In genomic region chr13:114260818-114261217, GRCh38 we compare ENCODE assay signal across 1 cellular context.
TF ChIP-seq lines count a peak whose summit lies in the region.

No MANE protein-coding gene starts in this region.

TF ChIP-seq in WTC11, 78 proteins besides CTCF, POLR2A, EP300 and RAD21 (continued from another document):
- TF ChIP-seq E2F5 (CRISPR knock-in tag; IDR thresholded peaks at IDR 0.05) (no peak), FOXP1 (CRISPR knock-in tag; IDR thresholded peaks at IDR 0.05; ENCODE audit: borderline replicate concordance) (no peak), STAT6 (CRISPR knock-in tag; conservative IDR thresholded peaks at IDR 0.05; ENCODE audit: low read depth) (no peak), FOXK1 (CRISPR knock-in tag; IDR thresholded peaks at IDR 0.05) (no peak), ZBTB43 (CRISPR knock-in tag; IDR thresholded peaks at IDR 0.05) (no peak)
TF ChIP-seq in WTC11: peak in this region for 0.
